ENCODE assay signal across 21 cellular contexts in the genomic region with DNA sequence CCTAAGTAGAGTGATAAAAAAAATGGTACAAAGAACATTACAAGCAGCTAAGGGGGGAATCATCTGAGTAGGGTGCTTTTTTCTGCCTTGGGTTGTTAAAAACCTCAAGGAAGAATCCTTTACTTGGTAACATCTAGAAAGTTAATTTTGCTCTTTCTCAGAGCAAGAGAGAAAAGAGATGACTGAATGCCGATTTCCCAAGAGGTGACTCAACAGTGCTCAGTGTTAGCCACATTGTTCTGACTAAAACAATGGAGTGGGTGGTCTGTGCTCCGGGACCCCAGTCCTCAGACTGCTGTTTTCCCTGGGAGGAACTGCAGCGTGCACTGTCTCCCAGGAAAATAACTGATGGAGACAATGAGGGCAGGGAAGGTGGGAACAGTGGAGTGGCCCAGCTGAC. TPM values are rescaled to one million over a fixed set of nuclear protein-coding genes. Genes with fewer than 3 reads are reported as not detected.
"Had no signal": no experiment of that assay in that cellular context is flagged by ENCODE, and none has a peak within 500 bp of the region (broad histone marks: within the 10 kb centered on the region; RNA-seq: fewer than 3 reads in every experiment).

No MANE protein-coding gene starts in this region.

- H3K27me3 ChIP-seq: vagina had no signal

- ATAC-seq: activated CD8-positive, alpha-beta T cell treated with anti-CD3 and anti-CD28 coated beads for 36 hours; foreskin keratinocyte; mucosa of descending colon; naive thymus-derived CD4-positive, alpha-beta T cell had no signal

- H3K27ac Mint-ChIP-seq: activated B cell treated with CpG ODN at 0.5 μM for 24 hours; activated CD8-positive, alpha-beta T cell treated with anti-CD3 and anti-CD28 coated beads for 36 hours had no signal

- H3K27ac ChIP-seq: brain microvascular endothelial cell, foreskin keratinocyte, left ventricle myocardium inferior, SJCRH30, tibial artery, vagina had no signal

- FAIRE-seq: endothelial cell of umbilical vein, TTC549 had no signal

- DNase-seq: activated B cell treated with CpG ODN at 0.5 μM for 24 hours; activated CD8-positive, alpha-beta memory T cell treated with anti-CD3 and anti-CD28 coated beads, Interleukin-2, amount 50 U/mL, for 4 hours; activated CD8-positive, alpha-beta T cell treated with anti-CD3 and anti-CD28 coated beads for 36 hours; activated effector memory CD4-positive, alpha-beta T cell treated with anti-CD3 and anti-CD28 coated beads, Interleukin-2, amount 50 U/mL, for 16 hours; activated naive CD8-positive, alpha-beta T cell treated with anti-CD3 and anti-CD28 coated beads, Interleukin-2, amount 10 ng/mL, durations not matched to agents 7 days and 5 days; anterior cingulate cortex; brain microvascular endothelial cell; cerebellar nuclear complex; effector CD8-positive, alpha-beta T cell; foreskin keratinocyte; glutamatergic neuron; hypothalamus; left ventricle myocardium inferior; mucosa of descending colon; naive thymus-derived CD4-positive, alpha-beta T cell; posterior cingulate gyrus; SJCRH30; tibial artery had no signal

- H3K9me3 ChIP-seq: left ventricle myocardium inferior, mucosa of descending colon, SJCRH30, tibial artery, vagina had no signal

- H3K4me3 ChIP-seq: left ventricle myocardium inferior, mucosa of descending colon, SJCRH30, tibial artery, vagina had no signal

- H3K9me3 Mint-ChIP-seq: activated B cell treated with CpG ODN at 0.5 μM for 24 hours; activated CD8-positive, alpha-beta T cell treated with anti-CD3 and anti-CD28 coated beads for 36 hours; activated naive CD8-positive, alpha-beta T cell treated with anti-CD3 and anti-CD28 coated beads, Interleukin-2, amount 10 ng/mL, durations not matched to agents 7 days and 5 days had no signal

- H3K36me3 ChIP-seq: brain microvascular endothelial cell, left ventricle myocardium inferior, SJCRH30, tibial artery, vagina had no signal

- H3K27me3 Mint-ChIP-seq: activated B cell treated with CpG ODN at 0.5 μM for 24 hours; activated CD8-positive, alpha-beta T cell treated with anti-CD3 and anti-CD28 coated beads for 36 hours had no signal

- H3K4me3 Mint-ChIP-seq: activated B cell treated with CpG ODN at 0.5 μM for 24 hours; activated CD8-positive, alpha-beta T cell treated with anti-CD3 and anti-CD28 coated beads for 36 hours; activated naive CD8-positive, alpha-beta T cell treated with anti-CD3 and anti-CD28 coated beads, Interleukin-2, amount 10 ng/mL, durations not matched to agents 7 days and 5 days; naive thymus-derived CD4-positive, alpha-beta T cell had no signal

- H3K4me1 ChIP-seq: foreskin keratinocyte, left ventricle myocardium inferior, SJCRH30, tibial artery, vagina had no signal

RNA-seq across cellular contexts. Expression of gene RASGRP1, which starts 41.1 kb away (rescaled TPM):
- total RNA-seq: foreskin keratinocyte had no signal
